In genomic region chr11:77734890-77735289, GRCh38 we compare ENCODE assay signal across 19 cellular contexts.
A peak's percentile ranks its signal among the peaks of the same experiment; 100 is the strongest.
DNase-seq lines count a peak whose midpoint lies in the region; ATAC-seq, FAIRE-seq and TF ChIP-seq lines count a peak whose summit lies in the region.
"Had no signal": no experiment of that assay in that cellular context is flagged by ENCODE, and none has a peak within 500 bp of the region (broad histone marks: within the 10 kb centered on the region; RNA-seq: fewer than 3 reads in every experiment).

No MANE protein-coding gene starts in this region.

- no peak overlapping the region for H3K27ac Mint-ChIP-seq in chondrocyte (ENCODE audit: unreplicated experiment)
- H3K27ac Mint-ChIP-seq: B cell; CD4-positive, CD25-positive, alpha-beta regulatory T cell; CD8-positive, alpha-beta T cell had no signal

- no peaks in the 10 kb centered on the region for H3K27me3 ChIP-seq in K562 (ENCODE audit: control insufficient read depth in 2 of 2, insufficient read depth in 2 of 2, low read length in 2 of 2)
- no peaks in the 10 kb centered on the region for H3K27me3 ChIP-seq in transverse colon
- H3K27me3 ChIP-seq: BLaER1 had no signal

- CTCF ChIA-PET in K562 (lab: Yijun Ruan, JAX; ENCODE audit: low intra/inter-chr PET ratio): no interaction called here

- in situ Hi-C loops in K562 (cut with MboI) (no loop called here), transverse colon (cut with MboI; ENCODE audit: low pct_ligation_motif_present in 1 of 4, low pct_unique_long_range_greater_than_20kb in 1 of 4, low sequenced_read_pairs in 3 of 4) (no loop called here)

- DNase-seq in K562 (ENCODE audit: extremely low read depth in 1 of 4, low spot score in 3 of 4) (no peak), chondrocyte (ENCODE audit: low spot score) (peak; percentile 89), mesenteric fat pad (ENCODE audit: low spot score) (peak; percentile 60), transverse colon (no peak), AG08395 (ENCODE audit: low spot score) (no peak)
- DNase-seq: CD4-positive, CD25-positive, alpha-beta regulatory T cell; CD8-positive, alpha-beta T cell; DND-41; GM23248; H7; HCEC 1CT had no signal

- no peak for FAIRE-seq in K562 (lab: Jason Lieb, UNC)
- FAIRE-seq: D721Med, G401.6, GM12892, H1 had no signal

- TF ChIP-seq EP300 in K562 (IDR thresholded peaks at IDR 0.05; ENCODE audit: low read length): no peak
- no peak for TF ChIP-seq EP300 in transverse colon (IDR thresholded peaks at IDR 0.05; ENCODE audit: low read depth)

- H3K4me1 ChIP-seq in K562 (replicated peaks in 1 of 2; ENCODE audit: control insufficient read depth in 2 of 2, insufficient read depth in 2 of 2, low read length in 2 of 2) (no peaks in the 10 kb centered on the region), transverse colon (no peaks in the 10 kb centered on the region)
- H3K4me1 ChIP-seq: BLaER1 had no signal

- H3K9me3 ChIP-seq in K562 (replicated peaks; ENCODE audit: control insufficient read depth, insufficient read depth, low read depth, low read length): peaks cover 4% of the 10 kb centered on the region; the same call in 1 of the 2 replicates
- H3K9me3 ChIP-seq in transverse colon: peaks cover 12 to 13% of the 10 kb centered on the region in 2 donors

- WGBS in K562 (ENCODE audit: insufficient coverage, low coverage, missing lambda C conversion rate): 93% methylated on average over 21 of the region's 26 CpGs
- 95 to 97% methylated on average over 18 to 26 of the region's 26 CpGs for WGBS in transverse colon (ENCODE audit: low coverage in 1 of 2), 2 donors

- H3K36me3 ChIP-seq in K562 (ENCODE audit: control insufficient read depth, insufficient read depth, low read length) (peaks cover 23% of the 10 kb centered on the region), transverse colon (peaks cover 0 to 30% (median 4%) of the 10 kb centered on the region in 4 donors)

- intact Hi-C loops in K562 (cut with micrococcal nuclease): no loop called here
- intact Hi-C loops in transverse colon (cut with DNase I; ENCODE audit: low total_unique reads): no loop called here

- POLR2A ChIA-PET in K562 (lab: Yijun Ruan, JAX): interaction anchor here (0.6 kb wide), 1 partner anchor 18 kb away, joined by 3 read pairs; no protein-coding TSS in a partner anchor

- TF ChIP-seq POLR2A in K562 (conservative IDR thresholded peaks at IDR 0.05): no peak
- no peak for TF ChIP-seq POLR2A in transverse colon (IDR thresholded peaks at IDR 0.05)

- no peaks in the 10 kb centered on the region for H3K79me2 ChIP-seq in K562 (ENCODE audit: control insufficient read depth, insufficient read depth, low read length)

- BruUV-seq in K562 (replicated peaks; lab: Mats Ljungman, UMichigan): no TSS peak

- no peaks in the 10 kb centered on the region for H3K9me1 ChIP-seq in K562 (ENCODE audit: control insufficient read depth, insufficient read depth, low read length)

- H3K4me3 ChIP-seq in K562: no peak overlapping the region
- no peak overlapping the region for H3K4me3 ChIP-seq in transverse colon
- H3K4me3 ChIP-seq: BLaER1, GM23248 had no signal

- no peak overlapping the region for H3K9ac ChIP-seq in K562 (ENCODE audit: insufficient read depth in 1 of 2, low read depth in 2 of 2, low read length in 2 of 2)
- H3K9ac ChIP-seq: BLaER1, GM23248 had no signal

- no peak overlapping the region for H3K27ac ChIP-seq in K562 (ENCODE audit: extremely low read depth, low read depth, low read length)
- no peak overlapping the region for H3K27ac ChIP-seq in transverse colon
- H3K27ac ChIP-seq: BLaER1, C4-2B, GM23248 had no signal

- H3K27me3 Mint-ChIP-seq in chondrocyte (ENCODE audit: low read depth): no peaks in the 10 kb centered on the region
- H3K27me3 Mint-ChIP-seq: B cell; CD4-positive, CD25-positive, alpha-beta regulatory T cell had no signal

- no peak overlapping the region for H2AFZ ChIP-seq in K562 (ENCODE audit: low read depth, low read length)
- H2AFZ ChIP-seq: GM23248 had no signal

- no peak overlapping the region for H3K4me2 ChIP-seq in K562 (ENCODE audit: insufficient read depth, low read length)
- H3K4me2 ChIP-seq: BLaER1 had no signal

- H3K4me1 Mint-ChIP-seq in chondrocyte (ENCODE audit: low read depth): no peaks in the 10 kb centered on the region
- H3K4me1 Mint-ChIP-seq: B cell had no signal

- TF ChIP-seq RAD21 in K562 (CRISPR knock-in tag; conservative IDR thresholded peaks at IDR 0.05 in 1 of 2, IDR thresholded peaks at IDR 0.05 in 1 of 2): no peak

- no peak overlapping the region for H3K4me3 Mint-ChIP-seq in chondrocyte (ENCODE audit: unreplicated experiment)
- H3K4me3 Mint-ChIP-seq: B cell; CD4-positive, CD25-positive, alpha-beta regulatory T cell; CD8-positive, alpha-beta T cell had no signal

- ATAC-seq in K562: no peak
- ATAC-seq in GM21515 (IDR thresholded peaks at IDR 0.05; ENCODE audit: unreplicated experiment): no peak
- ATAC-seq: CD8-positive, alpha-beta T cell had no signal

- no peaks in the 10 kb centered on the region for H4K20me1 ChIP-seq in K562 (replicated peaks; ENCODE audit: control insufficient read depth, insufficient read depth, low read length)

- peaks cover 10% of the 10 kb centered on the region for H3K9me3 Mint-ChIP-seq in chondrocyte (ENCODE audit: low read depth)

- TF ChIP-seq CTCF in K562 (IDR thresholded peaks at IDR 0.05 in 2 of 3, conservative IDR thresholded peaks at IDR 0.05 in 1 of 3; ENCODE audit: insufficient read depth in 2 of 3, low read depth in 1 of 3, low read length in 3 of 3) (no peak), chondrocyte (IDR thresholded peaks at IDR 0.05) (no peak), transverse colon (IDR thresholded peaks at IDR 0.05) (no peak)

- peaks cover 28% of the 10 kb centered on the region for H3K36me3 Mint-ChIP-seq in chondrocyte (ENCODE audit: low read depth)

TF ChIP-seq in K562, 482 proteins besides CTCF, POLR2A, EP300 and RAD21:
- TF ChIP-seq GATA2 (CRISPR knock-in tag; IDR thresholded peaks at IDR 0.05) (no peak), HDAC8 (tag; IDR thresholded peaks at IDR 0.05) (no peak), RBM22 (IDR thresholded peaks at IDR 0.05; ENCODE audit: low read depth, low read length, poor library complexity, severe bottlenecking) (peak; percentile 76), SMAD4 (CRISPR knock-in tag; conservative IDR thresholded peaks at IDR 0.05) (no peak)

Comparison
In these comparisons a context has a peak if more than half of its experiments do, and no peak if none do; other contexts are left out.
1. DNase-seq: peak in chondrocyte (single experiment) and mesenteric fat pad (single experiment); none in K562 (0 of 4), transverse colon (single experiment) and AG08395 (single experiment).